21 cellular contexts compared by ENCODE assay signal in genomic region chr5:112511920-112512319, GRCh38.
DNase-seq lines count a peak whose midpoint lies in the region; ATAC-seq and FAIRE-seq lines count a peak whose summit lies in the region.
"Had no signal": no experiment of that assay in that cellular context is flagged by ENCODE, and none has a peak within 500 bp of the region (broad histone marks: within the 10 kb centered on the region; RNA-seq: fewer than 3 reads in every experiment).

No MANE protein-coding gene starts in this region.

- no peaks in the 10 kb centered on the region for H3K9me3 ChIP-seq in small intestine (ENCODE audit: control insufficient read depth, low read depth)
- H3K9me3 ChIP-seq: BE2C had no signal

- no peak for FAIRE-seq in small intestine (lab: Jason Lieb, UNC)
- FAIRE-seq: A204.1, D721Med, G401.6, GM12892, GM19239, HTR-8/SVneo had no signal

- no peak overlapping the region for H3K27ac ChIP-seq in small intestine (ENCODE audit: low read depth in 1 of 2, low read length in 1 of 2)
- H3K27ac ChIP-seq: C4-2B had no signal

- peaks cover 0 to 2% of the 10 kb centered on the region in 2 donors for H3K27me3 ChIP-seq in small intestine (ENCODE audit: control insufficient read depth in 2 of 2, insufficient read depth in 2 of 2, low read length in 2 of 2)
- H3K27me3 ChIP-seq: BE2C had no signal

- no peaks in the 10 kb centered on the region for H3K4me1 ChIP-seq in small intestine (ENCODE audit: control insufficient read depth in 2 of 2, insufficient read depth in 1 of 2, low read depth in 1 of 2, low read length in 1 of 2)
- H3K4me1 ChIP-seq: BE2C had no signal

- DNase-seq in HT-29 (ENCODE audit: low spot score) (peak; percentile 30), left lobe of liver (ENCODE audit: low spot score) (no peak), small intestine (no peak), hypothalamus (lab: John Stamatoyannopoulos, UW) (no peak), islet precursor cell (no peak)
- DNase-seq: BE2C; CD4-positive, alpha-beta memory T cell; DMS153; DMS79 treated with DMSO at 0.1 percent for 48 hours; EL; HCEC 1CT; HFFc6 had no signal

- ATAC-seq in esophagus mucosa (peak; percentile 46), left lobe of liver (peak; percentile 95), GM21390 (IDR thresholded peaks at IDR 0.05; ENCODE audit: unreplicated experiment) (no peak)

- H3K4me3 ChIP-seq in small intestine (ENCODE audit: low read depth in 1 of 2, low read length in 2 of 2), result no peak overlapping the region

- H3K36me3 ChIP-seq in small intestine (ENCODE audit: control insufficient read depth in 2 of 2, insufficient read depth in 2 of 2, low read length in 2 of 2), result no peaks in the 10 kb centered on the region
- H3K36me3 ChIP-seq: BE2C had no signal
